Comparison of ENCODE assay signal across 8 cellular contexts in genomic region chr2:133171396-133172004, GRCh38.
DNase-seq lines count a peak whose midpoint lies in the region; ATAC-seq lines count a peak whose summit lies in the region.

No MANE protein-coding gene starts in this region.

- ATAC-seq in HG02973 (IDR thresholded peaks at IDR 0.05; ENCODE audit: unreplicated experiment): no peak
- ATAC-seq in GM18907 (IDR thresholded peaks at IDR 0.05; ENCODE audit: unreplicated experiment): no peak

- DNase-seq in GM03348 (ENCODE audit: low spot score): peak; percentile 63
- peak; percentile 53 for DNase-seq in HS-5 (ENCODE audit: low read depth)
- peak; percentile 84 for DNase-seq in NCI-H82 treated with DMSO at 0.1 percent for 48 hours (lab: John Stamatoyannopoulos, UW; ENCODE audit: unreplicated experiment)
- peak; percentile 59 for DNase-seq in dedifferentiated amniotic fluid mesenchymal stem cell (ENCODE audit: extremely low spot score)
- DNase-seq in middle frontal gyrus (ENCODE audit: extremely low spot score, low spot score): peak; percentile 22
- DNase-seq in activated CD4-positive, alpha-beta T cell treated with anti-CD3 and anti-CD28 coated beads, Interleukin-2, amount 50 U/mL, for 1 hour: no peak
